ENCODE assay signal across 29 cellular contexts in the genomic region with DNA sequence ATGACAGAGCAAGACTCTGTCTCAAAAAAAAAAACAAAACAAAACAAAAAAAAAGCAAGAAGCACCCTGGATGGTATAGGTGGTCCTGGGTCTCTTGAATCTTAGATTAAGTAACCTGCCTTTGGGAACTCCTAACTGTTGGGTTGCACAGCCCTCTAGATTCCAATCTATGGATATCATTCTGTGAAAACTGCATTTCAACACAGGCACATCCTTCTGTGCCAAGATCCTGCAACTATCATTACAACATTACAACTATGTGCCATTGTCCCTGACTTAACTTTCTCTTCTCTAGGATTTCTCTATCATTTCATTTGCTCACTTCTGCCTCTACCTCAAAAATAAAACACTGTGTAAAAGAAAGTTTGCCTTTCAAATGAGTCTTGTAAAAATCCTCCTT. TPM values are rescaled to one million over a fixed set of nuclear protein-coding genes. Genes with fewer than 3 reads are reported as not detected.
DNase-seq lines count a peak whose midpoint lies in the region; ATAC-seq and TF ChIP-seq lines count a peak whose summit lies in the region.
"Had no signal": no experiment of that assay in that cellular context is flagged by ENCODE, and none has a peak within 500 bp of the region (broad histone marks: within the 10 kb centered on the region; RNA-seq: fewer than 3 reads in every experiment).

No MANE protein-coding gene starts in this region.

- H3K23ac ChIP-seq in mesenchymal stem cell (ENCODE audit: low read length in 2 of 2) = no peak overlapping the region

- no peak overlapping the region for H2BK15ac ChIP-seq in mesenchymal stem cell (ENCODE audit: low read depth, poor library complexity, severe bottlenecking)

- no peak for TF ChIP-seq POLR2A in breast epithelium (IDR thresholded peaks at IDR 0.05)

- no peaks in the 10 kb centered on the region for H3K9me3 Mint-ChIP-seq in MCF 10A (ENCODE audit: unreplicated experiment)
- H3K9me3 Mint-ChIP-seq: activated CD8-positive, alpha-beta T cell treated with anti-CD3 and anti-CD28 coated beads for 36 hours; activated naive CD4-positive, alpha-beta T cell treated with anti-CD3 and anti-CD28 coated beads, Interleukin-2, amount 50 U/mL, for 72 hours; activated T-helper 17 cell treated with anti-CD3 and anti-CD28 coated beads, Interleukin-2, amount 50 U/mL, for 72 hours; CD8-positive, alpha-beta memory T cell; central memory CD8-positive, alpha-beta T cell; neural crest cell had no signal

- peak; percentile 50 for DNase-seq in MCF 10A (ENCODE audit: unreplicated experiment)
- no peak for DNase-seq in breast epithelium (ENCODE audit: low spot score in 2 of 2)
- DNase-seq in epithelial cell of esophagus (ENCODE audit: low read depth) = peak; percentile 57
- DNase-seq in mesenchymal stem cell = peak; percentile 27
- no peak for DNase-seq in left ventricle myocardium inferior
- DNase-seq in activated naive CD4-positive, alpha-beta T cell treated with anti-CD3 and anti-CD28 coated beads, Interleukin-2, amount 50 U/mL, for 16 hours = no peak
- DNase-seq: activated CD4-positive, alpha-beta T cell treated with anti-CD3 and anti-CD28 coated beads for 1 hour; activated CD8-positive, alpha-beta T cell treated with anti-CD3 and anti-CD28 coated beads for 36 hours; CD8-positive, alpha-beta memory T cell; foreskin keratinocyte; left cardiac atrium; NCI-H1417 treated with DMSO at 0.1 percent for 48 hours; NCI-H446; NCI-H82; right lobe of liver; stimulated activated naive CD4-positive, alpha-beta T cell; T-helper 17 cell had no signal

- H3K4me3 Mint-ChIP-seq in MCF 10A (ENCODE audit: unreplicated experiment) = no peak overlapping the region
- H3K4me3 Mint-ChIP-seq: activated CD8-positive, alpha-beta T cell treated with anti-CD3 and anti-CD28 coated beads for 36 hours; activated T-helper 17 cell treated with anti-CD3 and anti-CD28 coated beads, Interleukin-2, amount 50 U/mL, for 72 hours; B cell; CD8-positive, alpha-beta memory T cell; central memory CD8-positive, alpha-beta T cell; neural crest cell; T-helper 17 cell had no signal

- H2BK5ac ChIP-seq in mesenchymal stem cell (ENCODE audit: low read depth, low read length, poor library complexity, severe bottlenecking) = no peak overlapping the region

- H2AFZ ChIP-seq in mesenchymal stem cell (ENCODE audit: low read depth, low read length) = no peak overlapping the region

- no peak overlapping the region for H3K4ac ChIP-seq in mesenchymal stem cell (ENCODE audit: low read depth in 1 of 2, low read length in 2 of 2)

- H3K4me3 ChIP-seq in breast epithelium = no peak overlapping the region
- no peak overlapping the region for H3K4me3 ChIP-seq in epithelial cell of esophagus (ENCODE audit: low read length)
- H3K4me3 ChIP-seq in mesenchymal stem cell (ENCODE audit: insufficient read depth in 1 of 2, low read depth in 1 of 2, low read length in 2 of 2) = peak overlapping the region in 1 of 2 experiments; percentile 44
- no peak overlapping the region for H3K4me3 ChIP-seq in left ventricle myocardium inferior
- H3K4me3 ChIP-seq: HAP-1, right lobe of liver had no signal

- no peaks in the 10 kb centered on the region for H3K27me3 Mint-ChIP-seq in MCF 10A (ENCODE audit: insufficient read depth, unreplicated experiment)
- H3K27me3 Mint-ChIP-seq: activated CD8-positive, alpha-beta T cell treated with anti-CD3 and anti-CD28 coated beads for 36 hours; B cell; central memory CD8-positive, alpha-beta T cell had no signal

- peaks cover 18% of the 10 kb centered on the region for H3K36me3 Mint-ChIP-seq in MCF 10A (ENCODE audit: insufficient read depth, unreplicated experiment)
- H3K36me3 Mint-ChIP-seq: activated naive CD4-positive, alpha-beta T cell treated with anti-CD3 and anti-CD28 coated beads, Interleukin-2, amount 50 U/mL, for 72 hours; CD8-positive, alpha-beta memory T cell had no signal

- no peak overlapping the region for H4K91ac ChIP-seq in mesenchymal stem cell (ENCODE audit: low read length)

- no peak for ATAC-seq in HG03439 (IDR thresholded peaks at IDR 0.05; ENCODE audit: unreplicated experiment)
- ATAC-seq: activated CD8-positive, alpha-beta T cell treated with anti-CD3 and anti-CD28 coated beads for 36 hours; activated naive CD4-positive, alpha-beta T cell treated with anti-CD3 and anti-CD28 coated beads, Interleukin-2, amount 50 U/mL, for 72 hours; activated T-helper 17 cell treated with anti-CD3 and anti-CD28 coated beads, Interleukin-2, amount 50 U/mL, for 72 hours; SK-N-SH treated with all-trans-retinoic acid at 6 μM for 48 hours; T-helper 17 cell had no signal

- H2BK12ac ChIP-seq in mesenchymal stem cell (ENCODE audit: low read length in 2 of 2) = no peak overlapping the region

- no peak overlapping the region for H3K27ac ChIP-seq in breast epithelium
- no peak overlapping the region for H3K27ac ChIP-seq in mesenchymal stem cell (ENCODE audit: low read length, poor library complexity, severe bottlenecking)
- H3K27ac ChIP-seq in temporal lobe (ENCODE audit: low read depth, low read length) = peak overlapping the region; percentile 40
- H3K27ac ChIP-seq in left ventricle myocardium inferior (replicated peaks) = no peak overlapping the region
- H3K27ac ChIP-seq: 22Rv1, foreskin keratinocyte, HL-60, right lobe of liver, RWPE1 had no signal

- H2AK5ac ChIP-seq in mesenchymal stem cell (ENCODE audit: low read length, severe bottlenecking) = no peak overlapping the region

- POLR2A ChIA-PET in MCF 10A (lab: Yijun Ruan, JAX) = interaction anchor here (0.7 to 2.2 kb wide), 4 partner anchors 9 to 23 kb away, joined by 3 to 10 read pairs (median 6); a partner anchor contains a TSS

- H3K4me2 ChIP-seq in mesenchymal stem cell (ENCODE audit: low read length, poor library complexity, severe bottlenecking) = no peak overlapping the region

- H3K27me3 ChIP-seq in breast epithelium = no peaks in the 10 kb centered on the region
- no peaks in the 10 kb centered on the region for H3K27me3 ChIP-seq in mesenchymal stem cell (ENCODE audit: control insufficient read depth in 1 of 2, insufficient read depth in 1 of 2, low read length in 2 of 2)
- no peaks in the 10 kb centered on the region for H3K27me3 ChIP-seq in left ventricle myocardium inferior (ENCODE audit: low read depth)
- H3K27me3 ChIP-seq: foreskin keratinocyte, right lobe of liver had no signal

- CTCF ChIA-PET in MCF 10A (lab: Yijun Ruan, JAX) = interaction anchor here (0.6 to 1.9 kb wide), 7 partner anchors 23 to 570 kb away, joined by 3 to 10 read pairs (median 4); no protein-coding TSS in a partner anchor

- intact Hi-C loops in MCF 10A (cut with micrococcal nuclease) (no loop called here), breast epithelium (cut with DNase I; ENCODE audit: low total_unique reads) (no loop called here), left ventricle myocardium inferior (cut with micrococcal nuclease) (no loop called here)

- H2BK120ac ChIP-seq in mesenchymal stem cell (ENCODE audit: low read depth, low read length) = no peak overlapping the region

- no peak overlapping the region for H3K18ac ChIP-seq in mesenchymal stem cell (ENCODE audit: low read depth in 1 of 2, low read length in 2 of 2)

- H3K9me3 ChIP-seq in breast epithelium (no peaks in the 10 kb centered on the region), mesenchymal stem cell (ENCODE audit: control insufficient read depth, low read length) (no peaks in the 10 kb centered on the region), left ventricle myocardium inferior (replicated peaks) (no peaks in the 10 kb centered on the region)
- H3K9me3 ChIP-seq: HAP-1, right lobe of liver had no signal

- H3K4me1 ChIP-seq in breast epithelium = no peaks in the 10 kb centered on the region
- H3K4me1 ChIP-seq in mesenchymal stem cell (ENCODE audit: control insufficient read depth, insufficient read depth, low read depth, low read length) = no peaks in the 10 kb centered on the region
- no peaks in the 10 kb centered on the region for H3K4me1 ChIP-seq in left ventricle myocardium inferior
- H3K4me1 ChIP-seq: foreskin keratinocyte had no signal

- H4K8ac ChIP-seq in mesenchymal stem cell (ENCODE audit: low read length) = no peak overlapping the region

- peaks cover 12% of the 10 kb centered on the region for H3K4me1 Mint-ChIP-seq in MCF 10A (ENCODE audit: insufficient read depth, unreplicated experiment)
- H3K4me1 Mint-ChIP-seq: activated T-helper 17 cell treated with anti-CD3 and anti-CD28 coated beads, Interleukin-2, amount 50 U/mL, for 72 hours; B cell; CD8-positive, alpha-beta memory T cell; central memory CD8-positive, alpha-beta T cell; T-helper 17 cell had no signal

- H3K27ac Mint-ChIP-seq in MCF 10A (ENCODE audit: low read depth, unreplicated experiment) = no peak overlapping the region
- H3K27ac Mint-ChIP-seq: activated CD8-positive, alpha-beta T cell treated with anti-CD3 and anti-CD28 coated beads for 36 hours; activated naive CD4-positive, alpha-beta T cell treated with anti-CD3 and anti-CD28 coated beads, Interleukin-2, amount 50 U/mL, for 72 hours; activated T-helper 17 cell treated with anti-CD3 and anti-CD28 coated beads, Interleukin-2, amount 50 U/mL, for 72 hours; B cell; T-helper 17 cell had no signal

- H3K79me1 ChIP-seq in mesenchymal stem cell (replicated peaks; ENCODE audit: low read length, poor library complexity, severe bottlenecking) = no peaks in the 10 kb centered on the region

- H3K36me3 ChIP-seq in breast epithelium (no peaks in the 10 kb centered on the region), mesenchymal stem cell (ENCODE audit: control insufficient read depth in 1 of 2, insufficient read depth in 2 of 2, low read depth in 1 of 2, low read length in 2 of 2) (peaks cover 0 to 8% of the 10 kb centered on the region in 2 experiments), left ventricle myocardium inferior (peaks cover 20% of the 10 kb centered on the region)

- TF ChIP-seq CTCF in MCF 10A (IDR thresholded peaks at IDR 0.05; ENCODE audit: unreplicated experiment) = no peak
- no peak for TF ChIP-seq CTCF in breast epithelium (IDR thresholded peaks at IDR 0.05)
- no peak for TF ChIP-seq CTCF in epithelial cell of esophagus (IDR thresholded peaks at IDR 0.05; ENCODE audit: insufficient read depth, low read depth, low read length, missing control alignments)
- TF ChIP-seq CTCF in left ventricle myocardium inferior (IDR thresholded peaks at IDR 0.05; ENCODE audit: borderline replicate concordance) = no peak

- no peak overlapping the region for H3K9ac ChIP-seq in mesenchymal stem cell (ENCODE audit: low read length)

- BruUV-seq in MCF 10A (replicated peaks; lab: Mats Ljungman, UMichigan) = no TSS peak

- H3K14ac ChIP-seq in mesenchymal stem cell (ENCODE audit: low read length in 2 of 2) = no peak overlapping the region

RNA-seq across cellular contexts. Expression of a gene that starts 9.0 kb away (rescaled TPM):
- total RNA-seq in MCF 10A (2022) (11.4 and 13.5 TPM in 2 replicates), breast epithelium (10 to 100 TPM in 2 of 3 donors, 1 to 10 TPM in 1; 9.4 to 16.7 (median 16.5) TPM), temporal lobe (38.4 TPM), left ventricle myocardium inferior (8.1 TPM)
- 8.2 TPM for polyA plus RNA-seq in mesenchymal stem cell (2013, experiment 1 of 2)
- 9.2 TPM for polyA plus RNA-seq in mesenchymal stem cell (2013, experiment 2 of 2)

Comparison
In these comparisons a context has a peak if more than half of its experiments do, and no peak if none do; other contexts are left out.
1. DNase-seq: peak in MCF 10A (single experiment), epithelial cell of esophagus (single experiment) and mesenchymal stem cell (single experiment); none in breast epithelium (0 of 2), left ventricle myocardium inferior (single experiment) and activated naive CD4-positive, alpha-beta T cell treated with anti-CD3 and anti-CD28 coated beads, Interleukin-2, amount 50 U/mL, for 16 hours (single experiment).